In the genomic region with DNA sequence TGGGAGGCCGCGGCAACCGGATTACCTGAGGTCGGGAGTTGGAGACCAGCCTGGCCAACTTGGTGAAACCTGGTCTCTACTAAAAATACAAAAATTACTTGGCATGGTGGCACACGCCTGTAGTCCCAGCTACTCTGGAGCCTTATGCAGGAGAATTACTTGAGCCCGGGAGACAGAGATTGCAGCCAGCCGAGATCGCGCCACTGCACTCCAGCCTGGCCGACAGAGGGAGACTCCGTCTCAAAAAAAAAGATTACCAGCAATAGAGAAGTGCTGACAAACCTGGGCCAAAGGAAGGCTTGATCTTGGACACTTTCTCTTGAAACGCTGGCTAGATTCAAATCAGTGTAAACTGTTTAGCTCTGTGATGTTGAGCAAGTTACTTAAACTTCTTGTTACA, we compare ENCODE assay signal across 8 cellular contexts. TPM values are rescaled to one million over a fixed set of nuclear protein-coding genes. Genes with fewer than 3 reads are reported as not detected.
DNase-seq lines count a peak whose midpoint lies in the region; TF ChIP-seq lines count a peak whose summit lies in the region.

No MANE protein-coding gene starts in this region.

- no peak overlapping the region for H3K4me2 ChIP-seq in Loucy (ENCODE audit: low read depth, low read length, poor library complexity, severe bottlenecking)

- intact Hi-C loops in breast epithelium (cut with DNase I; ENCODE audit: low total_unique reads) = no loop called here

- no peaks in the 10 kb centered on the region for H4K20me1 ChIP-seq in Loucy (ENCODE audit: insufficient read depth, low read length, poor library complexity, severe bottlenecking)

- H3K4me3 ChIP-seq in Loucy (ENCODE audit: low read length, poor library complexity, severe bottlenecking) = no peak overlapping the region
- H3K4me3 ChIP-seq in breast epithelium = no peak overlapping the region

- no peak overlapping the region for H3K27ac ChIP-seq in breast epithelium

- no peaks in the 10 kb centered on the region for H3K79me2 ChIP-seq in Loucy (ENCODE audit: insufficient read depth, low read length)

- no peaks in the 10 kb centered on the region for H3K4me1 ChIP-seq in Loucy (ENCODE audit: insufficient read depth, low read length, poor library complexity, severe bottlenecking)
- H3K4me1 ChIP-seq in breast epithelium = no peaks in the 10 kb centered on the region

- DNase-seq in DMS114 treated with DMSO at 0.1 percent for 48 hours (lab: John Stamatoyannopoulos, UW; ENCODE audit: unreplicated experiment) = peak; percentile 16
- DNase-seq in breast epithelium (ENCODE audit: low spot score in 2 of 2) = peak in 1 of 2 donors; percentile 33
- peak; percentile 27 for DNase-seq in medulla oblongata (ENCODE audit: extremely low spot score)
- DNase-seq in NCI-H748 treated with DMSO at 0.1 percent for 48 hours (lab: John Stamatoyannopoulos, UW) = no peak
- DNase-seq in COR-L47 (lab: John Stamatoyannopoulos, UW) = no peak
- no peak for DNase-seq in iPS-NIHi7 (ENCODE audit: extremely low spot score)
- DNase-seq in hippocampal formation (lab: John Stamatoyannopoulos, UW) = no peak

- H3K36me3 ChIP-seq in Loucy (ENCODE audit: insufficient read depth, low read length) = no peaks in the 10 kb centered on the region
- no peaks in the 10 kb centered on the region for H3K36me3 ChIP-seq in breast epithelium

- no peak overlapping the region for H3K9ac ChIP-seq in Loucy (ENCODE audit: low read depth, low read length, poor library complexity, severe bottlenecking)

- no peak for TF ChIP-seq POLR2A in breast epithelium (IDR thresholded peaks at IDR 0.05)

- H3F3A ChIP-seq in Loucy (ENCODE audit: low read depth) = no peaks in the 10 kb centered on the region

- no peak overlapping the region for H2AFZ ChIP-seq in Loucy (ENCODE audit: low read length)

- TF ChIP-seq CTCF in Loucy (conservative IDR thresholded peaks at IDR 0.05; ENCODE audit: low read length) = peak; percentile 45
- peak; percentile 50 to 74 (median 61) for TF ChIP-seq CTCF in breast epithelium (IDR thresholded peaks at IDR 0.05)

- H3K27me3 ChIP-seq in Loucy (ENCODE audit: insufficient read depth, low read length, poor library complexity, severe bottlenecking) (no peaks in the 10 kb centered on the region), breast epithelium (peaks cover 0 to 22% of the 10 kb centered on the region in 2 donors)

- no peaks in the 10 kb centered on the region for H3K9me2 ChIP-seq in Loucy (replicated peaks; ENCODE audit: low read depth, low read length)

- H3K9me3 ChIP-seq in Loucy (ENCODE audit: insufficient read depth, low read depth, low read length) (no peaks in the 10 kb centered on the region), breast epithelium (no peaks in the 10 kb centered on the region)

RNA-seq across cellular contexts. Expression of a gene that starts 4.3 kb away (rescaled TPM):
- total RNA-seq in breast epithelium = not detected

RNA-seq across cellular contexts. Expression of a gene that starts 6.1 kb away (rescaled TPM):
- total RNA-seq in breast epithelium = 100 to 1,000 TPM in 1 of 3 donors, 10 to 100 TPM in 2; 20.0 to 224 (median 48.3) TPM

RNA-seq across cellular contexts. Expression of a gene that starts 8.4 kb away (rescaled TPM):
- 1,000 to 10,000 TPM; 2,679 to 5,417 (median 3,885) TPM for total RNA-seq in breast epithelium

RNA-seq across cellular contexts. Expression of a gene that starts 16.2 kb away (rescaled TPM):
- total RNA-seq in breast epithelium = 10 to 100 TPM in 2 of 3 donors, 1 to 10 TPM in 1; 9.1 to 34.0 (median 12.1) TPM

RNA-seq across cellular contexts. Expression of a gene that starts 22.2 kb away (rescaled TPM):
- not detected for total RNA-seq in breast epithelium

Comparison
In these comparisons a context has a peak if more than half of its experiments do, and no peak if none do; other contexts are left out.
1. DNase-seq: peak in DMS114 treated with DMSO at 0.1 percent for 48 hours (single experiment) and medulla oblongata (single experiment); none in NCI-H748 treated with DMSO at 0.1 percent for 48 hours (single experiment), COR-L47 (single experiment), iPS-NIHi7 (single experiment) and hippocampal formation (0 of 2).